ENCODE assay signal across 13 cellular contexts in genomic region chr12:131869871-131870418, GRCh38. TPM values are rescaled to one million over a fixed set of nuclear protein-coding genes. Genes with fewer than 3 reads are reported as not detected.
DNase-seq lines count a peak whose midpoint lies in the region; ATAC-seq and TF ChIP-seq lines count a peak whose summit lies in the region.
"Had no signal": no experiment of that assay in that cellular context is flagged by ENCODE, and none has a peak within 500 bp of the region (broad histone marks: within the 10 kb centered on the region; RNA-seq: fewer than 3 reads in every experiment).

No MANE protein-coding gene starts in this region.

- no peak overlapping the region for H3K4me3 Mint-ChIP-seq in HFFc6
- H3K4me3 Mint-ChIP-seq: stimulated activated naive CD8-positive, alpha-beta T cell treated with anti-CD3 and anti-CD28 coated beads, Interleukin-15, Interleukin-2, amounts not matched to agents 100 ng/mL and 50 ng/mL, for 24 hours had no signal

- H3K36me3 Mint-ChIP-seq in HFFc6 (ENCODE audit: low read depth) = no peaks in the 10 kb centered on the region

- no peak for TF ChIP-seq CTCF in HFFc6 (IDR thresholded peaks at IDR 0.05)

- peak overlapping the region; percentile 81 for H3K27ac Mint-ChIP-seq in HFFc6
- H3K27ac Mint-ChIP-seq: stimulated activated naive CD8-positive, alpha-beta T cell treated with anti-CD3 and anti-CD28 coated beads, Interleukin-15, Interleukin-2, amounts not matched to agents 100 ng/mL and 50 ng/mL, for 24 hours had no signal

- peak; percentile 77 for DNase-seq in AG08395 (ENCODE audit: low spot score)
- DNase-seq in HFFc6 = peak; percentile 81
- peak; percentile 27 for DNase-seq in T1000 (lab: John Stamatoyannopoulos, UW)
- peak; percentile 88 for DNase-seq in hepatic stellate cell (ENCODE audit: low spot score)
- DNase-seq in NCI-H524 (lab: John Stamatoyannopoulos, UW) = no peak
- DNase-seq in SKM-1 (lab: John Stamatoyannopoulos, UW; ENCODE audit: unreplicated experiment) = no peak
- DNase-seq in mesenteric fat pad (ENCODE audit: low spot score) = no peak
- DNase-seq: activated CD4-positive, alpha-beta T cell treated with anti-CD3 and anti-CD28 coated beads, Interleukin-2, amount 50 U/mL, for 4 hours; aorta; SHP77 had no signal

- H3K9me3 Mint-ChIP-seq in HFFc6 = no peaks in the 10 kb centered on the region
- H3K9me3 Mint-ChIP-seq: stimulated activated naive CD8-positive, alpha-beta T cell treated with anti-CD3 and anti-CD28 coated beads, Interleukin-15, Interleukin-2, amounts not matched to agents 100 ng/mL and 50 ng/mL, for 24 hours had no signal

- H3K27me3 Mint-ChIP-seq in HFFc6 (ENCODE audit: insufficient read depth) = peaks cover 2% of the 10 kb centered on the region; the same call in 1 of the 2 replicates
- H3K27me3 Mint-ChIP-seq: stimulated activated naive CD8-positive, alpha-beta T cell treated with anti-CD3 and anti-CD28 coated beads, Interleukin-15, Interleukin-2, amounts not matched to agents 100 ng/mL and 50 ng/mL, for 24 hours had no signal

- no peak for ATAC-seq in GM18867 (IDR thresholded peaks at IDR 0.05; ENCODE audit: unreplicated experiment)
- ATAC-seq: GM12878 had no signal

- peaks cover 33% of the 10 kb centered on the region for H3K4me1 Mint-ChIP-seq in HFFc6 (ENCODE audit: low read depth)

RNA-seq across cellular contexts. Expression of gene ULK1, which starts 24.5 kb away (rescaled TPM):
- total RNA-seq in HFFc6 (2021; fragmentation: NEBNext Ultra II Directional; extraction: Animal tissue kit (Norgen Biotek cat#: 25700)) = 10 to 100 TPM; 21.4 to 35.0 (median 25.5) TPM
- total RNA-seq in mesenteric fat pad = 19.4 TPM

RNA-seq across cellular contexts. Expression of gene MMP17, which starts 41.8 kb away (rescaled TPM):
- total RNA-seq in HFFc6 (2021; fragmentation: NEBNext Ultra II Directional; extraction: Animal tissue kit (Norgen Biotek cat#: 25700)) = 10 to 100 TPM; 23.9 to 31.5 (median 26.6) TPM
- total RNA-seq in mesenteric fat pad = 4.7 TPM

RNA-seq across cellular contexts. Expression of gene PUS1, which starts 59.1 kb away (rescaled TPM):
- 10 to 100 TPM; 26.2 to 37.7 (median 29.8) TPM for total RNA-seq in HFFc6 (2021; fragmentation: NEBNext Ultra II Directional; extraction: Animal tissue kit (Norgen Biotek cat#: 25700))
- 38.1 TPM for total RNA-seq in mesenteric fat pad

Comparison
In these comparisons a context has a peak if more than half of its experiments do, and no peak if none do; other contexts are left out.
1. DNase-seq: peak in AG08395 (single experiment), HFFc6 (single experiment), T1000 (single experiment) and hepatic stellate cell (single experiment); none in NCI-H524 (0 of 2), SKM-1 (single experiment) and mesenteric fat pad (single experiment).